8 cellular contexts compared by ENCODE assay signal in genomic region chr2:12728221-12728777, GRCh38. TPM values are rescaled to one million over a fixed set of nuclear protein-coding genes. Genes with fewer than 3 reads are reported as not detected.
DNase-seq lines count a peak whose midpoint lies in the region; ATAC-seq and TF ChIP-seq lines count a peak whose summit lies in the region.

No MANE protein-coding gene starts in this region.

- TF ChIP-seq CTCF in mesothelial cell of epicardium (IDR thresholded peaks at IDR 0.05; ENCODE audit: unreplicated experiment): no peak

- H3K36me3 Mint-ChIP-seq in mesothelial cell of epicardium: peaks cover 47% of the 10 kb centered on the region

- no peaks in the 10 kb centered on the region for H3K9me3 Mint-ChIP-seq in mesothelial cell of epicardium

- H3K27me3 Mint-ChIP-seq in mesothelial cell of epicardium (ENCODE audit: low read depth): no peaks in the 10 kb centered on the region

- no peak overlapping the region for H3K4me3 Mint-ChIP-seq in mesothelial cell of epicardium

- DNase-seq in activated CD8-positive, alpha-beta memory T cell treated with anti-CD3 and anti-CD28 coated beads for 24 hours: peak; percentile 71
- no peak for DNase-seq in activated CD8-positive, alpha-beta memory T cell treated with anti-CD3 and anti-CD28 coated beads, Interleukin-2, amount 50 U/mL, for 48 hours
- DNase-seq in activated CD4-positive, alpha-beta T cell treated with anti-CD3 and anti-CD28 coated beads, Interleukin-2, amount 50 U/mL, for 48 hours: peak; percentile 42 to 51
- DNase-seq in stimulated activated CD4-positive, alpha-beta T cell treated with anti-CD3 and anti-CD28 coated beads, Interleukin-1b, Interleukin-23, amount 100 ng/mL, for 48 hours: peak; percentile 56
- no peak for DNase-seq in AG08395 (ENCODE audit: low spot score)
- DNase-seq in SW480 (ENCODE audit: low spot score): no peak
- no peak for DNase-seq in mesothelial cell of epicardium (ENCODE audit: low spot score in 2 of 2, unreplicated experiment in 2 of 2)

- H3K27ac Mint-ChIP-seq in mesothelial cell of epicardium: no peak overlapping the region

- ATAC-seq in HG03342 (IDR thresholded peaks at IDR 0.05; ENCODE audit: unreplicated experiment): peak; percentile 91

- H3K4me1 Mint-ChIP-seq in mesothelial cell of epicardium: no peaks in the 10 kb centered on the region

RNA-seq across cellular contexts. Expression of gene TRIB2, which starts 11.6 kb away (rescaled TPM):
- 21.1 to 25.4 TPM (median 23.7 TPM) in 3 replicates for total RNA-seq in mesothelial cell of epicardium

Comparison
In these comparisons a context has a peak if more than half of its experiments do, and no peak if none do; other contexts are left out.
1. DNase-seq: peak in activated CD8-positive, alpha-beta memory T cell treated with anti-CD3 and anti-CD28 coated beads for 24 hours (single experiment), activated CD4-positive, alpha-beta T cell treated with anti-CD3 and anti-CD28 coated beads, Interleukin-2, amount 50 U/mL, for 48 hours (2 of 2) and stimulated activated CD4-positive, alpha-beta T cell treated with anti-CD3 and anti-CD28 coated beads, Interleukin-1b, Interleukin-23, amount 100 ng/mL, for 48 hours (single experiment); none in activated CD8-positive, alpha-beta memory T cell treated with anti-CD3 and anti-CD28 coated beads, Interleukin-2, amount 50 U/mL, for 48 hours (single experiment), AG08395 (single experiment), SW480 (single experiment) and mesothelial cell of epicardium (0 of 2).